In genomic region chr22:46634011-46634699, GRCh38 we compare ENCODE assay signal across 20 cellular contexts. TPM values are rescaled to one million over a fixed set of nuclear protein-coding genes. Genes with fewer than 3 reads are reported as not detected.
DNase-seq lines count a peak whose midpoint lies in the region; ATAC-seq and TF ChIP-seq lines count a peak whose summit lies in the region.
"Had no signal": no experiment of that assay in that cellular context is flagged by ENCODE, and none has a peak within 500 bp of the region (broad histone marks: within the 10 kb centered on the region; RNA-seq: fewer than 3 reads in every experiment).

No MANE protein-coding gene starts in this region.

- H3K27ac Mint-ChIP-seq in MCF 10A (ENCODE audit: low read depth, unreplicated experiment) (no peak overlapping the region), brain (peak overlapping the region in 4 of 5 experiments; percentile 15 to 42 (median 34))
- H3K27ac Mint-ChIP-seq in stimulated activated memory B cell treated with anti-CD40 and anti-IgM and Interleukin-4, amounts not matched to agents 10 μg/mL and 1 μg/mL and 100 μg/mL, for 72 hours = no peak overlapping the region
- H3K27ac Mint-ChIP-seq: activated B cell treated with CpG ODN at 0.5 μM for 24 hours; activated CD8-positive, alpha-beta memory T cell treated with anti-CD3 and anti-CD28 coated beads, Interleukin-2, amount 10 ng/mL, durations not matched to agents 7 days and 5 days; activated naive CD4-positive, alpha-beta T cell treated with anti-CD3 and anti-CD28 coated beads, Interleukin-2, amount 10 ng/mL, durations not matched to agents 7 days and 5 days had no signal

- intact Hi-C loops in MCF 10A (cut with micrococcal nuclease) = no loop called here
- intact Hi-C loops in mammary epithelial cell (cut with micrococcal nuclease) = no loop called here
- intact Hi-C loops in lower lobe of right lung (cut with DNase I) = no loop called here
- intact Hi-C loops in transverse colon (cut with DNase I; ENCODE audit: low total_unique reads) = no loop called here

- H3F3A ChIP-seq in MM.1S (ENCODE audit: insufficient read depth, low read length) = no peaks in the 10 kb centered on the region

- no peak overlapping the region for H3K27ac ChIP-seq in mammary epithelial cell (ENCODE audit: insufficient read depth, low read depth, low read length)
- no peak overlapping the region for H3K27ac ChIP-seq in lower lobe of right lung
- peak overlapping the region; percentile 21 to 74 (median 59) for H3K27ac ChIP-seq in transverse colon
- no peak overlapping the region for H3K27ac ChIP-seq in MM.1S (ENCODE audit: low read length)
- H3K27ac ChIP-seq: foreskin keratinocyte had no signal

- dilution Hi-C loops in mammary epithelial cell (cut with HindIII; ENCODE audit: low sequenced_read_pairs) = no loop called here

- H3K36me3 ChIP-seq in mammary epithelial cell (ENCODE audit: insufficient read depth, low read length) = no peaks in the 10 kb centered on the region
- H3K36me3 ChIP-seq in lower lobe of right lung = peaks cover 7% of the 10 kb centered on the region
- H3K36me3 ChIP-seq in transverse colon = no peaks in the 10 kb centered on the region
- H3K36me3 ChIP-seq in MM.1S (replicated peaks; ENCODE audit: insufficient read depth, low read length) = no peaks in the 10 kb centered on the region

- peak; percentile 23 to 33 for ATAC-seq in lower lobe of right lung
- ATAC-seq in stimulated activated memory B cell treated with anti-CD40 and anti-IgM and Interleukin-4, amounts not matched to agents 10 μg/mL and 1 μg/mL and 100 μg/mL, for 72 hours = no peak
- ATAC-seq: activated CD8-positive, alpha-beta memory T cell treated with anti-CD3 and anti-CD28 coated beads, Interleukin-2, amount 10 ng/mL, durations not matched to agents 7 days and 5 days had no signal

- H3K4me1 ChIP-seq in mammary epithelial cell (ENCODE audit: insufficient read depth, low read length) (peaks cover 8% of the 10 kb centered on the region), lower lobe of right lung (peaks cover 12% of the 10 kb centered on the region), transverse colon (peaks cover 0 to 28% (median 5%) of the 10 kb centered on the region in 4 donors), MM.1S (ENCODE audit: low read length) (no peaks in the 10 kb centered on the region)

- TF ChIP-seq EP300 in transverse colon (IDR thresholded peaks at IDR 0.05; ENCODE audit: low read depth) = no peak

- no peaks in the 10 kb centered on the region for H3K9me2 ChIP-seq in MM.1S (replicated peaks; ENCODE audit: insufficient read depth, low read length)

- BruUV-seq in MCF 10A (replicated peaks; lab: Mats Ljungman, UMichigan) = no TSS peak
- BruUV-seq in mammary epithelial cell (replicated peaks; lab: Mats Ljungman, UMichigan) = no TSS peak

- H3K27me3 Mint-ChIP-seq in MCF 10A (ENCODE audit: insufficient read depth, unreplicated experiment) (no peaks in the 10 kb centered on the region), brain (peaks cover 7% of the 10 kb centered on the region)
- H3K27me3 Mint-ChIP-seq in stimulated activated memory B cell treated with anti-CD40 and anti-IgM and Interleukin-4, amounts not matched to agents 10 μg/mL and 1 μg/mL and 100 μg/mL, for 72 hours = no peaks in the 10 kb centered on the region
- H3K27me3 Mint-ChIP-seq: activated B cell treated with CpG ODN at 0.5 μM for 24 hours; activated CD8-positive, alpha-beta memory T cell treated with anti-CD3 and anti-CD28 coated beads, Interleukin-2, amount 10 ng/mL, durations not matched to agents 7 days and 5 days; activated naive CD4-positive, alpha-beta T cell treated with anti-CD3 and anti-CD28 coated beads, Interleukin-2, amount 10 ng/mL, durations not matched to agents 7 days and 5 days had no signal

- WGBS in mammary epithelial cell (ENCODE audit: low coverage, missing lambda C conversion rate) = 65% methylated on average over 11 of the region's 11 CpGs
- WGBS in transverse colon (ENCODE audit: low coverage in 1 of 2), 2 donors = 76% methylated on average over 11 of the region's 11 CpGs; no CpG with 5 or more reads in 1 of the 2 donors

- H3K9me3 Mint-ChIP-seq in MCF 10A (ENCODE audit: unreplicated experiment) (no peaks in the 10 kb centered on the region), brain (peaks cover 0 to 5% (median 0%) of the 10 kb centered on the region in 5 experiments)
- H3K9me3 Mint-ChIP-seq in stimulated activated memory B cell treated with anti-CD40 and anti-IgM and Interleukin-4, amounts not matched to agents 10 μg/mL and 1 μg/mL and 100 μg/mL, for 72 hours = no peaks in the 10 kb centered on the region
- H3K9me3 Mint-ChIP-seq: activated B cell treated with CpG ODN at 0.5 μM for 24 hours; activated naive CD4-positive, alpha-beta T cell treated with anti-CD3 and anti-CD28 coated beads, Interleukin-2, amount 10 ng/mL, durations not matched to agents 7 days and 5 days had no signal

- no peak for TF ChIP-seq POLR2A in transverse colon (IDR thresholded peaks at IDR 0.05)

- DNase-seq in MCF 10A (ENCODE audit: unreplicated experiment) (no peak), mammary epithelial cell (no peak), lower lobe of right lung (no peak), transverse colon (no peak), AG08396 (ENCODE audit: low spot score) (no peak), MM.1S (no peak)
- DNase-seq: ACHN; activated B cell treated with CpG ODN at 0.5 μM for 24 hours; activated CD8-positive, alpha-beta memory T cell treated with anti-CD3 and anti-CD28 coated beads, Interleukin-2, amount 10 ng/mL, durations not matched to agents 7 days and 5 days; activated naive CD4-positive, alpha-beta T cell treated with anti-CD3 and anti-CD28 coated beads, Interleukin-2, amount 10 ng/mL, durations not matched to agents 7 days and 5 days; foreskin keratinocyte; GF-D8; midbrain; NCI-H2081; NCI-H748 treated with DMSO at 0.1 percent for 48 hours; stimulated activated naive CD4-positive, alpha-beta T cell had no signal

- H3K9ac ChIP-seq in mammary epithelial cell (ENCODE audit: insufficient read depth, low read length) = no peak overlapping the region
- no peak overlapping the region for H3K9ac ChIP-seq in MM.1S (ENCODE audit: low read length)

- H3K9me3 ChIP-seq in mammary epithelial cell (replicated peaks; ENCODE audit: insufficient read depth, low read length) (no peaks in the 10 kb centered on the region), lower lobe of right lung (no peaks in the 10 kb centered on the region), transverse colon (no peaks in the 10 kb centered on the region), MM.1S (replicated peaks; ENCODE audit: insufficient read depth, low read length) (no peaks in the 10 kb centered on the region)
- H3K9me3 ChIP-seq: upper lobe of left lung had no signal

- H4K20me1 ChIP-seq in mammary epithelial cell (ENCODE audit: insufficient read depth, low read length) (no peaks in the 10 kb centered on the region), MM.1S (ENCODE audit: insufficient read depth, low read length) (no peaks in the 10 kb centered on the region)

- in situ Hi-C loops in mammary epithelial cell (cut with MboI; ENCODE audit: low sequenced_read_pairs in 2 of 2) = no loop called here
- in situ Hi-C loops in transverse colon (cut with MboI; ENCODE audit: low pct_ligation_motif_present in 1 of 4, low pct_unique_long_range_greater_than_20kb in 1 of 4, low sequenced_read_pairs in 3 of 4) = no loop called here

- CTCF ChIA-PET in MCF 10A (lab: Yijun Ruan, JAX) = no interaction called here
- CTCF ChIA-PET in mammary epithelial cell (lab: Charles Lee; ENCODE audit: low non-redundant PET) = no interaction called here

- no peak for TF ChIP-seq CTCF in MCF 10A (IDR thresholded peaks at IDR 0.05; ENCODE audit: unreplicated experiment)
- no peak for TF ChIP-seq CTCF in mammary epithelial cell (conservative IDR thresholded peaks at IDR 0.05 in 1 of 2, IDR thresholded peaks at IDR 0.05 in 1 of 2; ENCODE audit: extremely low read depth in 1 of 2, insufficient read depth in 1 of 2, low read depth in 1 of 2, low read length in 2 of 2)
- TF ChIP-seq CTCF in brain (conservative IDR thresholded peaks at IDR 0.05) = no peak
- TF ChIP-seq CTCF in lower lobe of right lung (IDR thresholded peaks at IDR 0.05) = no peak
- no peak for TF ChIP-seq CTCF in transverse colon (IDR thresholded peaks at IDR 0.05)
- no peak for TF ChIP-seq CTCF in MM.1S (IDR thresholded peaks at IDR 0.05; ENCODE audit: low read length)

- no peak overlapping the region for H2AFZ ChIP-seq in mammary epithelial cell (ENCODE audit: low read depth, low read length)
- H2AFZ ChIP-seq in MM.1S (ENCODE audit: low read length) = no peak overlapping the region

- H3K36me3 Mint-ChIP-seq in MCF 10A (ENCODE audit: insufficient read depth, unreplicated experiment) (no peaks in the 10 kb centered on the region), brain (peaks cover 20% of the 10 kb centered on the region)
- peaks cover 10% of the 10 kb centered on the region for H3K36me3 Mint-ChIP-seq in stimulated activated memory B cell treated with anti-CD40 and anti-IgM and Interleukin-4, amounts not matched to agents 10 μg/mL and 1 μg/mL and 100 μg/mL, for 72 hours
- H3K36me3 Mint-ChIP-seq: activated CD8-positive, alpha-beta memory T cell treated with anti-CD3 and anti-CD28 coated beads, Interleukin-2, amount 10 ng/mL, durations not matched to agents 7 days and 5 days had no signal

- H3K79me2 ChIP-seq in mammary epithelial cell (ENCODE audit: insufficient read depth, low read length) (no peaks in the 10 kb centered on the region), MM.1S (ENCODE audit: low read length) (no peaks in the 10 kb centered on the region)

- no peak overlapping the region for H3K4me2 ChIP-seq in mammary epithelial cell (ENCODE audit: insufficient read depth, low read depth, low read length)
- no peak overlapping the region for H3K4me2 ChIP-seq in MM.1S (ENCODE audit: low read depth, low read length)

- H3K4me1 Mint-ChIP-seq in MCF 10A (ENCODE audit: insufficient read depth, unreplicated experiment) (peaks cover 7% of the 10 kb centered on the region), brain (peaks cover 11% of the 10 kb centered on the region)
- H3K4me1 Mint-ChIP-seq in stimulated activated memory B cell treated with anti-CD40 and anti-IgM and Interleukin-4, amounts not matched to agents 10 μg/mL and 1 μg/mL and 100 μg/mL, for 72 hours = peaks cover 6% of the 10 kb centered on the region
- H3K4me1 Mint-ChIP-seq: activated B cell treated with CpG ODN at 0.5 μM for 24 hours; activated CD8-positive, alpha-beta memory T cell treated with anti-CD3 and anti-CD28 coated beads, Interleukin-2, amount 10 ng/mL, durations not matched to agents 7 days and 5 days had no signal

- H3K27me3 ChIP-seq in mammary epithelial cell (ENCODE audit: insufficient read depth, low read length) (no peaks in the 10 kb centered on the region), lower lobe of right lung (ENCODE audit: low read depth) (no peaks in the 10 kb centered on the region), transverse colon (no peaks in the 10 kb centered on the region), MM.1S (replicated peaks; ENCODE audit: insufficient read depth, low read length) (no peaks in the 10 kb centered on the region)
- H3K27me3 ChIP-seq: foreskin keratinocyte, upper lobe of left lung had no signal

- H3K4me3 Mint-ChIP-seq in MCF 10A (ENCODE audit: unreplicated experiment) (peak overlapping the region; percentile 35), brain (no peak overlapping the region)
- H3K4me3 Mint-ChIP-seq in stimulated activated memory B cell treated with anti-CD40 and anti-IgM and Interleukin-4, amounts not matched to agents 10 μg/mL and 1 μg/mL and 100 μg/mL, for 72 hours = no peak overlapping the region
- H3K4me3 Mint-ChIP-seq: activated B cell treated with CpG ODN at 0.5 μM for 24 hours; activated CD8-positive, alpha-beta memory T cell treated with anti-CD3 and anti-CD28 coated beads, Interleukin-2, amount 10 ng/mL, durations not matched to agents 7 days and 5 days; activated naive CD4-positive, alpha-beta T cell treated with anti-CD3 and anti-CD28 coated beads, Interleukin-2, amount 10 ng/mL, durations not matched to agents 7 days and 5 days had no signal

- POLR2A ChIA-PET in MCF 10A (lab: Yijun Ruan, JAX) = no interaction called here

- H3K4me3 ChIP-seq in mammary epithelial cell (replicated peaks in 1 of 3; ENCODE audit: insufficient read depth in 1 of 3, low read depth in 2 of 3, low read length in 3 of 3) = no peak overlapping the region
- H3K4me3 ChIP-seq in lower lobe of right lung = no peak overlapping the region
- no peak overlapping the region for H3K4me3 ChIP-seq in transverse colon
- no peak overlapping the region for H3K4me3 ChIP-seq in MM.1S (ENCODE audit: low read length)
- H3K4me3 ChIP-seq: skin epidermis had no signal

RNA-seq across cellular contexts. Expression of gene GRAMD4, which starts 14.0 kb away (rescaled TPM):
- total RNA-seq in MCF 10A (2022) (15.6 and 23.7 TPM in 2 replicates), mammary epithelial cell (10 to 100 TPM; 19.2 to 58.8 TPM), lower lobe of right lung (58.1 TPM), transverse colon (100 to 1,000 TPM; 146 to 981 (median 258) TPM)
- polyA plus RNA-seq in mammary epithelial cell (17.7 TPM), brain (ENCODE audit: insufficient read depth, low read depth, low replicate concordance) (12.6 TPM)
- polyA minus RNA-seq in mammary epithelial cell = 3.0 TPM

Comparison
In these comparisons a context has a peak if more than half of its experiments do, and no peak if none do; other contexts are left out.
1. H3K27ac Mint-ChIP-seq: peak in brain (4 of 5); none in MCF 10A (single experiment) and stimulated activated memory B cell treated with anti-CD40 and anti-IgM and Interleukin-4, amounts not matched to agents 10 μg/mL and 1 μg/mL and 100 μg/mL, for 72 hours (single experiment).
2. H3K27ac ChIP-seq: peak in transverse colon (4 of 4); none in mammary epithelial cell (single experiment), lower lobe of right lung (single experiment) and MM.1S (single experiment).